ENCODE assay signal across 10 cellular contexts in the genomic region with DNA sequence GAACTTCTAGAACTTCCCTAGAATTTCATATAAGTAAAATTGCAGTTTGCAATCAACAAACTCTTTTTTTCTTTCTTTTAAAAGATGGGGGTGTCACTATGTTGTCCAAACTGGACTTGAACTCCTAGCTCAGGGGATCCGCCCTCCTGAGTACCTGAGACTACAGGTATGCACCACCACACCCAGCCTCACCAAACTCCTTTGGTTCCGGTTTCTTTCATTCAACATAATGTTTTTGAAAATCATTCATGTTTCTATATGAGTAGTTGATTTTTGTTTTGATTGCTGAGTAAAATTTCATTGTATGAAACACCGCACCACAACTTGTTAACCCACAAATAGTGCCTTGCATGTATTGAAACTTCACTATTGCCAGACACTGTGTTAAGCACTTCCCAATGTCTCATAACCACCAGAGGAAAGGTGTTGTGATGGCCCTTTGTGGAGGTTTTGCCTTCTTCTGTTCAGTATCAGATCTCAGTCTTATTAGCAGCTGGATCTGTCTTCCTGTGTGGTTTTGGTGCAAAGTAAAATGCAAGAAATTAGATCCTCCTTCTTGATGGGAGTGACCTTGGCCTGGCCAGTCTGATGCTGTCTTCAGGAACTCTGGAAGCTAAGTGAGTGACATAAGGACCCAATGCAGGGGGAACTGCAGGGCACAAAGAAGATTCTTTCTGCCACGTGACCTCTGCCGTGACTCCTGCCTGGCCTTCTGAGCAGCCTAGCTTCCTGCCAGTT.
DNase-seq lines count a peak whose midpoint lies in the region; ATAC-seq, FAIRE-seq and TF ChIP-seq lines count a peak whose summit lies in the region.
"Had no signal": no experiment of that assay in that cellular context is flagged by ENCODE, and none has a peak within 500 bp of the region (broad histone marks: within the 10 kb centered on the region; RNA-seq: fewer than 3 reads in every experiment).

No MANE protein-coding gene starts in this region.

- no peak for TF ChIP-seq POLR2A in GM12891 (IDR thresholded peaks at IDR 0.05; ENCODE audit: low read depth, low read length)

- H3K4me3 ChIP-seq in colonic mucosa = no peak overlapping the region

- H3K9ac ChIP-seq in colonic mucosa (ENCODE audit: low read depth in 2 of 2, low read length in 2 of 2) = no peak overlapping the region

- DNase-seq in GM12891 (ENCODE audit: insufficient read length, low spot score) = no peak
- peak; percentile 49 for DNase-seq in RPMI7951 (ENCODE audit: low read depth)
- no peak for DNase-seq in DMS79 treated with DMSO at 0.1 percent for 48 hours (lab: John Stamatoyannopoulos, UW)
- no peak for DNase-seq in colonic mucosa
- no peak for DNase-seq in NCI-H2107 (lab: John Stamatoyannopoulos, UW)
- no peak for DNase-seq in glomerular visceral epithelial cell (ENCODE audit: extremely low spot score)
- DNase-seq: naive B cell, NCI-H510A had no signal

- H3K4me1 ChIP-seq in colonic mucosa = no peaks in the 10 kb centered on the region

- H3K36me3 ChIP-seq in colonic mucosa = no peaks in the 10 kb centered on the region

- FAIRE-seq in GM12891 (lab: Jason Lieb, UNC) = peak; percentile 67

- no peak for TF ChIP-seq CTCF in colonic mucosa (IDR thresholded peaks at IDR 0.05)

- H3K27ac ChIP-seq in colonic mucosa = no peak overlapping the region

- no peaks in the 10 kb centered on the region for H3K9me3 ChIP-seq in colonic mucosa

- intact Hi-C loops in colonic mucosa (cut with DNase I) = no loop called here

- H3K27me3 ChIP-seq in colonic mucosa = no peaks in the 10 kb centered on the region

- peak; percentile 77 for ATAC-seq in GM19351 (IDR thresholded peaks at IDR 0.05; ENCODE audit: unreplicated experiment)
- ATAC-seq in HG02973 (IDR thresholded peaks at IDR 0.05; ENCODE audit: unreplicated experiment) = peak; percentile 88

TF ChIP-seq in GM12891, 5 proteins besides CTCF, POLR2A, EP300 and RAD21:
- no peak for TF ChIP-seq PAX5 (IDR thresholded peaks at IDR 0.05; ENCODE audit: insufficient read depth, low read length, severe bottlenecking)
- no peak for TF ChIP-seq TAF1 (IDR thresholded peaks at IDR 0.05; ENCODE audit: low read depth, low read length)
- TF ChIP-seq SPI1 (IDR thresholded peaks at IDR 0.05; ENCODE audit: low read depth, low read length) = 0 out of 2 replicates have a peak, but pooled peaks have one; percentile 26
- no peak for TF ChIP-seq POU2F2 (IDR thresholded peaks at IDR 0.05; ENCODE audit: low read depth, low read length)
